Comparison of ENCODE assay signal across 9 cellular contexts in genomic region chr10:60731134-60731883, GRCh38. TPM values are rescaled to one million over a fixed set of nuclear protein-coding genes. Genes with fewer than 3 reads are reported as not detected.
DNase-seq lines count a peak whose midpoint lies in the region; ATAC-seq lines count a peak whose summit lies in the region.
"Had no signal": no experiment of that assay in that cellular context is flagged by ENCODE, and none has a peak within 500 bp of the region (broad histone marks: within the 10 kb centered on the region; RNA-seq: fewer than 3 reads in every experiment).

No MANE protein-coding gene starts in this region.

- no peaks in the 10 kb centered on the region for H3K9me3 Mint-ChIP-seq in activated CD4-positive, alpha-beta T cell treated with anti-CD3 and anti-CD28 coated beads, Interleukin-2, amount 10 ng/mL, durations not matched to agents 24 days and 14 days

- H3K4me3 Mint-ChIP-seq in activated CD4-positive, alpha-beta T cell treated with anti-CD3 and anti-CD28 coated beads, Interleukin-2, amount 10 ng/mL, durations not matched to agents 24 days and 14 days: peak overlapping the region; percentile 81

- DNase-seq in NOMO-1 (lab: John Stamatoyannopoulos, UW; ENCODE audit: unreplicated experiment in 2 of 2) (peak; percentile 3 to 36), NOMO-1 treated with dmso at 0.1 percent for 144 hours (lab: John Stamatoyannopoulos, UW; ENCODE audit: unreplicated experiment) (no peak), left colon (peak; percentile 22 to 32), SIG-M5 (lab: John Stamatoyannopoulos, UW) (no peak), left ventricle myocardium superior (no peak), inferior parietal cortex (ENCODE audit: extremely low spot score) (no peak)
- peak; percentile 85 for DNase-seq in activated CD4-positive, alpha-beta T cell treated with anti-CD3 and anti-CD28 coated beads, Interleukin-2, amount 10 ng/mL, durations not matched to agents 24 days and 14 days

- H3K27ac Mint-ChIP-seq in activated CD4-positive, alpha-beta T cell treated with anti-CD3 and anti-CD28 coated beads, Interleukin-2, amount 10 ng/mL, durations not matched to agents 24 days and 14 days: peak overlapping the region; percentile 89

- H3K27me3 Mint-ChIP-seq in activated CD4-positive, alpha-beta T cell treated with anti-CD3 and anti-CD28 coated beads, Interleukin-2, amount 10 ng/mL, durations not matched to agents 24 days and 14 days: peaks cover 2% of the 10 kb centered on the region

- H3K36me3 Mint-ChIP-seq in activated CD4-positive, alpha-beta T cell treated with anti-CD3 and anti-CD28 coated beads, Interleukin-2, amount 10 ng/mL, durations not matched to agents 24 days and 14 days (ENCODE audit: low read depth): peaks cover 2% of the 10 kb centered on the region

- peaks cover 57% of the 10 kb centered on the region for H3K4me1 Mint-ChIP-seq in activated CD4-positive, alpha-beta T cell treated with anti-CD3 and anti-CD28 coated beads, Interleukin-2, amount 10 ng/mL, durations not matched to agents 24 days and 14 days

- intact Hi-C loops in activated CD4-positive, alpha-beta T cell treated with anti-CD3 and anti-CD28 coated beads, Interleukin-2, amount 10 ng/mL, durations not matched to agents 24 days and 14 days (cut with micrococcal nuclease): loop anchor here (5.0 kb wide), 3 partner anchors 64 to 849 kb away; no protein-coding TSS in a partner anchor
- intact Hi-C loops in left colon (cut with DNase I, micrococcal nuclease) (no loop called here), left ventricle myocardium superior (cut with micrococcal nuclease) (no loop called here)

- ATAC-seq in HG02973 (IDR thresholded peaks at IDR 0.05; ENCODE audit: unreplicated experiment) (peak; percentile 86), left colon (peak; percentile 25), left ventricle myocardium superior (no peak)
- ATAC-seq: A549 had no signal

RNA-seq across cellular contexts. Expression of gene CDK1, which starts 47.0 kb away (rescaled TPM):
- total RNA-seq in activated CD4-positive, alpha-beta T cell treated with anti-CD3 and anti-CD28 coated beads, Interleukin-2, amount 10 ng/mL, durations not matched to agents 24 days and 14 days: 101 and 105 TPM in 2 replicates
- total RNA-seq in left colon: 10 to 100 TPM in 1 of 2 donors, 1 to 10 TPM in 1; 5.9 to 12.9 TPM
- total RNA-seq in left ventricle myocardium superior: 2.2 TPM

Comparison
In these comparisons a context has a peak if more than half of its experiments do, and no peak if none do; other contexts are left out.
1. DNase-seq: peak in NOMO-1 (2 of 2), activated CD4-positive, alpha-beta T cell treated with anti-CD3 and anti-CD28 coated beads, Interleukin-2, amount 10 ng/mL, durations not matched to agents 24 days and 14 days (single experiment) and left colon (2 of 2); none in NOMO-1 treated with dmso at 0.1 percent for 144 hours (single experiment), SIG-M5 (single experiment), left ventricle myocardium superior (single experiment) and inferior parietal cortex (single experiment).